1 cellular context compared by ENCODE assay signal in genomic region chr2:234544659-234545611, GRCh38.
A peak's percentile ranks its signal among the peaks of the same experiment; 100 is the strongest.
TF ChIP-seq lines count a peak whose summit lies in the region.

No MANE protein-coding gene starts in this region.

TF ChIP-seq in WTC11, 78 proteins besides CTCF, POLR2A, EP300 and RAD21 (continued from another document):
- TF ChIP-seq AR (CRISPR knock-in tag; IDR thresholded peaks at IDR 0.05): no peak
- peak; percentile 63; the same call in 1 of the 2 replicates for TF ChIP-seq ETV6 (CRISPR knock-in tag; IDR thresholded peaks at IDR 0.05)
- no peak for TF ChIP-seq CREM (CRISPR knock-in tag; IDR thresholded peaks at IDR 0.05)
- TF ChIP-seq GRHL2 (CRISPR knock-in tag; IDR thresholded peaks at IDR 0.05; ENCODE audit: insufficient replicate concordance, severe bottlenecking): no peak
- TF ChIP-seq SMAD3 (CRISPR knock-in tag; IDR thresholded peaks at IDR 0.05; ENCODE audit: borderline replicate concordance): 0 out of 2 replicates have a peak, but pooled peaks have one; percentile 42
- no peak for TF ChIP-seq TEAD4 (CRISPR knock-in tag; IDR thresholded peaks at IDR 0.05)
- no peak for TF ChIP-seq NFYB (CRISPR knock-in tag; conservative IDR thresholded peaks at IDR 0.05; ENCODE audit: low read depth)
- no peak for TF ChIP-seq NFE2L1 (CRISPR knock-in tag; IDR thresholded peaks at IDR 0.05)
